In genomic region chr20:13262302-13262650, GRCh38 we compare ENCODE assay signal across 11 cellular contexts. TPM values are rescaled to one million over a fixed set of nuclear protein-coding genes. Genes with fewer than 3 reads are reported as not detected.
"Had no signal": no experiment of that assay in that cellular context is flagged by ENCODE, and none has a peak within 500 bp of the region (broad histone marks: within the 10 kb centered on the region; RNA-seq: fewer than 3 reads in every experiment).

No MANE protein-coding gene starts in this region.

- H3K4me1 ChIP-seq: foreskin keratinocyte, psoas muscle had no signal

- H3K27me3 ChIP-seq: foreskin keratinocyte, left lung, ovary, upper lobe of left lung had no signal

- H3K36me3 ChIP-seq: left lung, ovary, thoracic aorta, upper lobe of left lung had no signal

- DNase-seq: left lung, naive B cell had no signal

- H3K9me3 ChIP-seq: left lung, ovary, psoas muscle, thoracic aorta, upper lobe of left lung had no signal

- H3K27ac ChIP-seq: foreskin keratinocyte, left lung, ovary, psoas muscle, thoracic aorta, upper lobe of left lung had no signal

- FAIRE-seq: colon had no signal

- H3K4me3 ChIP-seq: left lung, ovary, psoas muscle, thoracic aorta, upper lobe of left lung had no signal

RNA-seq across cellular contexts. Expression of gene ISM1, which starts 41.2 kb away (rescaled TPM):
- total RNA-seq: activated CD4-positive, alpha-beta memory T cell treated with anti-CD3 and anti-CD28 coated beads, Interleukin-2, amount 10 ng/mL, durations not matched to agents 7 days and 5 days; kidney epithelial cell; lung microvascular endothelial cell had no signal
